In genomic region chr20:40197744-40198143, GRCh38 we compare ENCODE assay signal across 21 cellular contexts.
DNase-seq lines count a peak whose midpoint lies in the region; ATAC-seq and TF ChIP-seq lines count a peak whose summit lies in the region.
"Had no signal": no experiment of that assay in that cellular context is flagged by ENCODE, and none has a peak within 500 bp of the region (broad histone marks: within the 10 kb centered on the region; RNA-seq: fewer than 3 reads in every experiment).

No MANE protein-coding gene starts in this region.

- H3K9ac ChIP-seq in GM23248: no peak overlapping the region

- H3K9me3 ChIP-seq in GM23248 (ENCODE audit: low read depth): no peaks in the 10 kb centered on the region
- H3K9me3 ChIP-seq: MG63, neutrophil, right lobe of liver had no signal

- H3K4me1 ChIP-seq in GM23248 (ENCODE audit: insufficient read depth): no peaks in the 10 kb centered on the region
- H3K4me1 ChIP-seq: right lobe of liver had no signal

- H3F3A ChIP-seq in GM23248 (ENCODE audit: insufficient read depth): no peaks in the 10 kb centered on the region

- no peaks in the 10 kb centered on the region for H3K36me3 ChIP-seq in GM23248 (ENCODE audit: low read depth)
- H3K36me3 ChIP-seq: MG63, neutrophil, right lobe of liver had no signal

- no peaks in the 10 kb centered on the region for H4K20me1 ChIP-seq in GM23248 (ENCODE audit: insufficient read depth)

- TF ChIP-seq CTCF in astrocyte of the cerebellum (IDR thresholded peaks at IDR 0.05; ENCODE audit: low read depth, low read length, missing control alignments): no peak

- in situ Hi-C loops in GM23248 (cut with MboI): no loop called here
- in situ Hi-C loops in astrocyte of the cerebellum (cut with HindIII; ENCODE audit: low sequenced_read_pairs): no loop called here

- ATAC-seq in left ventricle myocardium superior (peak; percentile 84), HG03196 (IDR thresholded peaks at IDR 0.05; ENCODE audit: unreplicated experiment) (no peak)
- ATAC-seq: activated T-cell treated with anti-CD3 and anti-CD28 coated beads, Interleukin-2, amount 50 U/mL, for 4 hours; right lobe of liver had no signal

- H3K79me2 ChIP-seq in GM23248 (ENCODE audit: insufficient read depth): no peaks in the 10 kb centered on the region

- 12 to 19% methylated on average over 3 of the region's 3 CpGs for WGBS in GM23248 (ENCODE audit: low coverage in 1 of 2, low lambda C conversion rate in 2 of 2, missing lambda C conversion rate in 2 of 2), 2 experiments

- DNase-seq in GM23248: peak; percentile 6
- peak; percentile 44 for DNase-seq in astrocyte of the cerebellum (ENCODE audit: low read depth)
- DNase-seq in left ventricle myocardium superior: no peak
- no peak for DNase-seq in NCI-H526 (lab: John Stamatoyannopoulos, UW)
- no peak for DNase-seq in SK-N-DZ (ENCODE audit: low spot score)
- DNase-seq in activated CD4-positive, alpha-beta T cell treated with anti-CD3 and anti-CD28 coated beads, Interleukin-2, amount 50 U/mL, for 4 hours: no peak
- DNase-seq: activated CD4-positive, alpha-beta memory T cell treated with anti-CD3 and anti-CD28 coated beads for 36 hours; activated naive CD8-positive, alpha-beta T cell treated with anti-CD3 and anti-CD28 coated beads, Interleukin-2, amount 10 ng/mL, durations not matched to agents 7 days and 5 days; activated T-cell treated with anti-CD3 and anti-CD28 coated beads, Interleukin-2, amount 50 U/mL, for 4 hours; AML-193; GDM1; H7; MG63; NCI-H2029 treated with DMSO at 0.1 percent for 48 hours; NCI-H524 treated with DMSO at 0.1 percent for 48 hours; right lobe of liver; stimulated activated CD4-positive, alpha-beta T cell treated with anti-CD3 and anti-CD28 coated beads, Interleukin-4, amount 100 ng/mL, for 1 hour had no signal

- intact Hi-C loops in left ventricle myocardium superior (cut with micrococcal nuclease): no loop called here

- H3K27me3 ChIP-seq in GM23248 (replicated peaks; ENCODE audit: insufficient read depth): no peaks in the 10 kb centered on the region; the same call in 1 of the 2 replicates
- H3K27me3 ChIP-seq: MG63, neutrophil, right lobe of liver had no signal

- H3K4me3 ChIP-seq in GM23248: no peak overlapping the region
- H3K4me3 ChIP-seq in astrocyte of the cerebellum (ENCODE audit: low read depth, low read length): no peak overlapping the region
- no peak overlapping the region for H3K4me3 ChIP-seq in skin epidermis
- H3K4me3 ChIP-seq: MG63, right lobe of liver, SK-N-MC had no signal

- H2AFZ ChIP-seq in GM23248: no peak overlapping the region

- no peaks in the 10 kb centered on the region for H3K9me2 ChIP-seq in GM23248 (ENCODE audit: insufficient read depth)

- H3K4me2 ChIP-seq in GM23248 (ENCODE audit: unreplicated experiment): no peak overlapping the region

- H3K27ac ChIP-seq in GM23248: no peak overlapping the region
- H3K27ac ChIP-seq in skin epidermis: peak overlapping the region in 11 of 21 experiments; percentile 11 to 83 (median 35)
- H3K27ac ChIP-seq: neutrophil, right lobe of liver, SK-N-MC had no signal

Comparison
In these comparisons a context has a peak if more than half of its experiments do, and no peak if none do; other contexts are left out.
1. DNase-seq: peak in GM23248 (single experiment) and astrocyte of the cerebellum (single experiment); none in left ventricle myocardium superior (single experiment), NCI-H526 (0 of 2), SK-N-DZ (single experiment) and activated CD4-positive, alpha-beta T cell treated with anti-CD3 and anti-CD28 coated beads, Interleukin-2, amount 50 U/mL, for 4 hours (0 of 2).